Comparison of ENCODE assay signal across 13 cellular contexts in genomic region chr7:44755698-44756627, GRCh38. TPM values are rescaled to one million over a fixed set of nuclear protein-coding genes. Genes with fewer than 3 reads are reported as not detected.
A peak's percentile ranks its signal among the peaks of the same experiment; 100 is the strongest.
DNase-seq lines count a peak whose midpoint lies in the region; ATAC-seq and TF ChIP-seq lines count a peak whose summit lies in the region.
"Had no signal": no experiment of that assay in that cellular context is flagged by ENCODE, and none has a peak within 500 bp of the region (broad histone marks: within the 10 kb centered on the region; RNA-seq: fewer than 3 reads in every experiment).

No MANE protein-coding gene starts in this region.

- peak overlapping the region; percentile 30 to 34 for H3K27ac ChIP-seq in thoracic aorta
- H3K27ac ChIP-seq: parathyroid adenoma, SJCRH30 had no signal

- H3K36me3 ChIP-seq in mucosa of stomach (ENCODE audit: control insufficient read depth, insufficient read depth, low read length) (no peaks in the 10 kb centered on the region), thoracic aorta (peaks cover 26% of the 10 kb centered on the region)
- H3K36me3 ChIP-seq: SJCRH30 had no signal

- H3K4me3 Mint-ChIP-seq in activated CD4-positive, alpha-beta T cell treated with anti-CD3 and anti-CD28 coated beads, Interleukin-2, amount 10 ng/mL, durations not matched to agents 7 days and 5 days = no peak overlapping the region
- H3K4me3 Mint-ChIP-seq in brain = peak overlapping the region in 1 of 5 experiments; percentile 24
- H3K4me3 Mint-ChIP-seq in activated naive CD8-positive, alpha-beta T cell treated with anti-CD3 and anti-CD28 coated beads, Interleukin-2, amount 50 U/mL, for 24 hours = no peak overlapping the region

- peak overlapping the region; percentile 19 for H3K27ac Mint-ChIP-seq in activated CD4-positive, alpha-beta T cell treated with anti-CD3 and anti-CD28 coated beads, Interleukin-2, amount 10 ng/mL, durations not matched to agents 7 days and 5 days
- peak overlapping the region in 4 of 5 experiments; percentile 20 to 94 (median 82) for H3K27ac Mint-ChIP-seq in brain
- H3K27ac Mint-ChIP-seq in activated naive CD8-positive, alpha-beta T cell treated with anti-CD3 and anti-CD28 coated beads, Interleukin-2, amount 50 U/mL, for 24 hours = no peak overlapping the region

- H3K4me1 ChIP-seq in mucosa of stomach (ENCODE audit: control insufficient read depth, insufficient read depth, low read length) (peaks cover 41% of the 10 kb centered on the region), thoracic aorta (ENCODE audit: control insufficient read depth in 1 of 2, low read depth in 2 of 2) (peaks cover 16 to 26% of the 10 kb centered on the region in 2 donors)

- no peaks in the 10 kb centered on the region for H3K27me3 Mint-ChIP-seq in activated CD4-positive, alpha-beta T cell treated with anti-CD3 and anti-CD28 coated beads, Interleukin-2, amount 10 ng/mL, durations not matched to agents 7 days and 5 days
- H3K27me3 Mint-ChIP-seq in brain = no peaks in the 10 kb centered on the region
- no peaks in the 10 kb centered on the region for H3K27me3 Mint-ChIP-seq in activated naive CD8-positive, alpha-beta T cell treated with anti-CD3 and anti-CD28 coated beads, Interleukin-2, amount 50 U/mL, for 24 hours
- H3K27me3 Mint-ChIP-seq: effector memory CD8-positive, alpha-beta T cell had no signal

- CTCF ChIA-PET in activated CD4-positive, alpha-beta T cell treated with anti-CD3 and anti-CD28 coated beads, Interleukin-2, amount 10 ng/mL, durations not matched to agents 7 days and 5 days (lab: Charles Lee) = interaction anchor here (1.0 kb wide), 1 partner anchor 71 kb away, joined by 4 read pairs; no protein-coding TSS in a partner anchor

- ATAC-seq in thoracic aorta (ENCODE audit: insufficient number of reproducible peaks, low FRiP score, low read depth) (no peak), HG02885 (IDR thresholded peaks at IDR 0.05; ENCODE audit: poor library complexity, unreplicated experiment) (no peak)
- no peak for ATAC-seq in activated naive CD8-positive, alpha-beta T cell treated with anti-CD3 and anti-CD28 coated beads, Interleukin-2, amount 50 U/mL, for 24 hours
- ATAC-seq: effector memory CD8-positive, alpha-beta T cell had no signal

- H3K9me3 Mint-ChIP-seq in activated CD4-positive, alpha-beta T cell treated with anti-CD3 and anti-CD28 coated beads, Interleukin-2, amount 10 ng/mL, durations not matched to agents 7 days and 5 days = no peaks in the 10 kb centered on the region
- H3K9me3 Mint-ChIP-seq in brain = no peaks in the 10 kb centered on the region
- no peaks in the 10 kb centered on the region for H3K9me3 Mint-ChIP-seq in activated naive CD8-positive, alpha-beta T cell treated with anti-CD3 and anti-CD28 coated beads, Interleukin-2, amount 50 U/mL, for 24 hours
- H3K9me3 Mint-ChIP-seq: effector memory CD8-positive, alpha-beta T cell had no signal

- no peaks in the 10 kb centered on the region for H3K27me3 ChIP-seq in mucosa of stomach (ENCODE audit: control insufficient read depth, insufficient read depth, low read length)
- H3K27me3 ChIP-seq in thoracic aorta (replicated peaks; ENCODE audit: insufficient read depth) = no peaks in the 10 kb centered on the region
- H3K27me3 ChIP-seq: SJCRH30 had no signal

- H3K9me3 ChIP-seq in mucosa of stomach (ENCODE audit: control insufficient read depth, low read length) (no peaks in the 10 kb centered on the region), thoracic aorta (no peaks in the 10 kb centered on the region)
- H3K9me3 ChIP-seq: SJCRH30 had no signal

- peaks cover 24% of the 10 kb centered on the region for H3K4me1 Mint-ChIP-seq in activated CD4-positive, alpha-beta T cell treated with anti-CD3 and anti-CD28 coated beads, Interleukin-2, amount 10 ng/mL, durations not matched to agents 7 days and 5 days
- H3K4me1 Mint-ChIP-seq in brain = peaks cover 37% of the 10 kb centered on the region
- H3K4me1 Mint-ChIP-seq in activated naive CD8-positive, alpha-beta T cell treated with anti-CD3 and anti-CD28 coated beads, Interleukin-2, amount 50 U/mL, for 24 hours = peaks cover 27% of the 10 kb centered on the region

- DNase-seq in activated CD4-positive, alpha-beta T cell treated with anti-CD3 and anti-CD28 coated beads, Interleukin-2, amount 10 ng/mL, durations not matched to agents 7 days and 5 days = no peak
- no peak for DNase-seq in activated CD4-positive, alpha-beta T cell treated with anti-CD3 and anti-CD28 coated beads, Interleukin-2, amount 50 U/mL, for 4 hours
- DNase-seq in thoracic aorta (ENCODE audit: low spot score) = no peak
- DNase-seq in activated naive CD8-positive, alpha-beta T cell treated with anti-CD3 and anti-CD28 coated beads, Interleukin-2, amount 50 U/mL, for 24 hours = no peak
- DNase-seq in activated CD4-positive, CD25-positive, alpha-beta regulatory T cell treated with anti-CD3 and anti-CD28 coated beads, Interleukin-2, amount 50 U/mL, for 72 hours = no peak
- DNase-seq: effector memory CD8-positive, alpha-beta T cell; HCEC 1CT; NCI-H1417 had no signal

- no peak for TF ChIP-seq CTCF in brain (conservative IDR thresholded peaks at IDR 0.05)
- no peak for TF ChIP-seq CTCF in thoracic aorta (IDR thresholded peaks at IDR 0.05)

- H3K9ac ChIP-seq in mucosa of stomach (ENCODE audit: low read length) = peak overlapping the region; percentile 62
- H3K9ac ChIP-seq: parathyroid adenoma had no signal

- H3K36me3 Mint-ChIP-seq in activated CD4-positive, alpha-beta T cell treated with anti-CD3 and anti-CD28 coated beads, Interleukin-2, amount 10 ng/mL, durations not matched to agents 7 days and 5 days (ENCODE audit: low read depth) = peaks cover 14% of the 10 kb centered on the region
- peaks cover 27% of the 10 kb centered on the region for H3K36me3 Mint-ChIP-seq in brain
- H3K36me3 Mint-ChIP-seq in activated naive CD8-positive, alpha-beta T cell treated with anti-CD3 and anti-CD28 coated beads, Interleukin-2, amount 50 U/mL, for 24 hours (ENCODE audit: low read depth) = peaks cover 12% of the 10 kb centered on the region

- no peak overlapping the region for H3K4me3 ChIP-seq in mucosa of stomach (ENCODE audit: low read length)
- H3K4me3 ChIP-seq in thoracic aorta = no peak overlapping the region
- H3K4me3 ChIP-seq: SJCRH30 had no signal

- POLR2A ChIA-PET in activated CD4-positive, alpha-beta T cell treated with anti-CD3 and anti-CD28 coated beads, Interleukin-2, amount 10 ng/mL, durations not matched to agents 7 days and 5 days (lab: Charles Lee) = no interaction called here

RNA-seq across cellular contexts. Expression of gene ZMIZ2, which starts 7.3 kb away (rescaled TPM):
- total RNA-seq in activated CD4-positive, alpha-beta T cell treated with anti-CD3 and anti-CD28 coated beads, Interleukin-2, amount 10 ng/mL, durations not matched to agents 7 days and 5 days = 100 to 1,000 TPM in 1 of 2 experiments, 10 to 100 TPM in 1; 98.6 to 100 TPM
- polyA plus RNA-seq in brain (ENCODE audit: insufficient read depth, low read depth, low replicate concordance) = 118 TPM
- total RNA-seq in thoracic aorta = 10 to 100 TPM; 23.4 to 38.9 TPM

RNA-seq across cellular contexts. Expression of gene PPIA, which starts 40.5 kb away (rescaled TPM):
- total RNA-seq in activated CD4-positive, alpha-beta T cell treated with anti-CD3 and anti-CD28 coated beads, Interleukin-2, amount 10 ng/mL, durations not matched to agents 7 days and 5 days = 1,000 to 10,000 TPM; 1,993 to 2,183 TPM
- polyA plus RNA-seq in brain (ENCODE audit: insufficient read depth, low read depth, low replicate concordance) = 3,075 TPM
- 1,000 to 10,000 TPM; 1,002 to 1,065 TPM for total RNA-seq in thoracic aorta
